Comparison of ENCODE assay signal across 1 cellular context in genomic region chr12:6943719-6944380, GRCh38.
TF ChIP-seq lines count a peak whose summit lies in the region.

C12orf57 (plus strand) TSS chr12:6944022; CDS start chr12:6944122, 100 bp downstream.
RNU7-1 (plus strand) TSS chr12:6943816.

TF ChIP-seq in K562, 482 proteins besides CTCF, POLR2A, EP300 and RAD21 (continued from another document and continues in another):
- TF ChIP-seq CTCFL (IDR thresholded peaks at IDR 0.05; ENCODE audit: borderline replicate concordance, insufficient read depth, low read depth, low read length, poor library complexity, severe bottlenecking) (no peak), FOXK2 (conservative IDR thresholded peaks at IDR 0.05 in 1 of 2, IDR thresholded peaks at IDR 0.05 in 1 of 2; ENCODE audit: low read depth in 2 of 2) (peak in 1 of 2 experiments; percentile 45; a peak in 3 of 4 replicates), TAF7 (tag; IDR thresholded peaks at IDR 0.05) (peak; percentile 50; the same call in 1 of the 2 replicates), ZNF140 (CRISPR knock-in tag; IDR thresholded peaks at IDR 0.05) (no peak), SETDB1 (IDR thresholded peaks at IDR 0.05; ENCODE audit: low read length) (no peak), KDM5B (IDR thresholded peaks at IDR 0.05; ENCODE audit: insufficient replicate concordance, low read depth, low read length) (peak; percentile 99), GATAD2B (IDR thresholded peaks at IDR 0.05; ENCODE audit: borderline replicate concordance) (no peak), PKNOX1 (IDR thresholded peaks at IDR 0.05) (no peak), YY1 (IDR thresholded peaks at IDR 0.05; ENCODE audit: borderline replicate concordance in 1 of 3, control insufficient read depth in 1 of 3, extremely low read depth in 1 of 3, insufficient read depth in 3 of 3, insufficient read length in 1 of 3, insufficient replicate concordance in 2 of 3, low read depth in 1 of 3, low read length in 2 of 3) (peak; percentile 49 to 90 (median 75)), FOXA1 (IDR thresholded peaks at IDR 0.05; ENCODE audit: borderline replicate concordance) (no peak), COPS2 (conservative IDR thresholded peaks at IDR 0.05) (no peak), DNMT1 (IDR thresholded peaks at IDR 0.05) (0 out of 2 replicates have a peak, but pooled peaks have one; percentile 18), HDAC8 (tag; IDR thresholded peaks at IDR 0.05) (no peak), MTA2 (IDR thresholded peaks at IDR 0.05; ENCODE audit: low read depth) (0 out of 2 replicates have a peak, but pooled peaks have one; percentile 8), TEAD4 (IDR thresholded peaks at IDR 0.05; ENCODE audit: low read length) (peak; percentile 93), TEAD4 (CRISPR knock-in tag; IDR thresholded peaks at IDR 0.05; ENCODE audit: borderline replicate concordance) (no peak), PHTF2 (CRISPR knock-in tag; IDR thresholded peaks at IDR 0.05) (peak; percentile 76), DACH1 (IDR thresholded peaks at IDR 0.05; ENCODE audit: partially characterized antibody) (no peak), HNRNPK (IDR thresholded peaks at IDR 0.05; ENCODE audit: low read depth, low read length, poor library complexity, severe bottlenecking) (no peak), NCOA6 (IDR thresholded peaks at IDR 0.05) (no peak), TFAM (CRISPR knock-in tag; conservative IDR thresholded peaks at IDR 0.05) (no peak), NFATC3 (IDR thresholded peaks at IDR 0.05) (no peak; the same call in 1 of the 2 replicates), HMGXB4 (CRISPR knock-in tag; IDR thresholded peaks at IDR 0.05) (no peak), HDAC2 (IDR thresholded peaks at IDR 0.05) (no peak), ZBTB43 (CRISPR knock-in tag; IDR thresholded peaks at IDR 0.05) (peak; percentile 31; the same call in 1 of the 2 replicates), CREB3L1 (IDR thresholded peaks at IDR 0.05; ENCODE audit: borderline replicate concordance, low read depth) (peak; percentile 69), ZNF311 (CRISPR knock-in tag; IDR thresholded peaks at IDR 0.05) (no peak), MTA3 (IDR thresholded peaks at IDR 0.05; ENCODE audit: borderline replicate concordance) (peak; percentile 90), SNRNP70 (optimal IDR thresholded peaks at IDR 0.05; ENCODE audit: low read depth, low read length) (peak; percentile 90), HMG20A (CRISPR knock-in tag; conservative IDR thresholded peaks at IDR 0.05) (no peak; the same call in 1 of the 2 replicates), ETS2 (tag; IDR thresholded peaks at IDR 0.05; ENCODE audit: borderline replicate concordance, poor library complexity, severe bottlenecking) (no peak), RREB1 (CRISPR knock-in tag; IDR thresholded peaks at IDR 0.05) (no peak), FOSL1 (tag; conservative IDR thresholded peaks at IDR 0.05) (0 out of 2 replicates have a peak, but pooled peaks have one; percentile 32), JUN (IDR thresholded peaks at IDR 0.05; ENCODE audit: borderline replicate concordance, low read depth, low read length) (no peak), JUN (CRISPR knock-in tag; IDR thresholded peaks at IDR 0.05; ENCODE audit: borderline replicate concordance) (no peak), MTA1 (IDR thresholded peaks at IDR 0.05; ENCODE audit: borderline replicate concordance) (no peak), ZNF277 (CRISPR knock-in tag; IDR thresholded peaks at IDR 0.05; ENCODE audit: borderline replicate concordance) (no peak), ZBTB9 (CRISPR knock-in tag; IDR thresholded peaks at IDR 0.05) (peak; percentile 98), ARID3B (CRISPR knock-in tag; IDR thresholded peaks at IDR 0.05; ENCODE audit: borderline replicate concordance) (no peak), FOS (IDR thresholded peaks at IDR 0.05; ENCODE audit: extremely low read depth, insufficient read length) (no peak), ZNF431 (CRISPR knock-in tag; IDR thresholded peaks at IDR 0.05) (no peak)
